13 cellular contexts compared by ENCODE assay signal in the genomic region with DNA sequence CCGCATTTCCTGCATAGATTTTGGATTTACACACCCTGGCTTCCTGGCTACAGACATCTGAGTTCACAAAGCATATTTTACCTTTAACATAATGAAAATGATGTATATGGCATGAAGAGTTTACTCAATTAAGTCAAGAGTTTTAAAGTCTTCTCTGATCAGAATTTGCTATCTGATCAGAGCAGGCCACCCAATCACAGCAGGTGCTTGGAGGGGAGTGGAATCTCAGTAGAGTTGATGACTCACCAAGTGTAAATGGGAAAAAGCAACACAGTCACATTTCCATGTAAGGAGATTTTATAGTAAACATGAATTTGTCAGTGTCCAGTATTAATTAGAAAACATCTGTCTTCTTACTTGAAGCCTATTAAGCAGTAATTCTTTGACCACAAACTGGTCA.
A peak's percentile ranks its signal among the peaks of the same experiment; 100 is the strongest.
DNase-seq lines count a peak whose midpoint lies in the region; ATAC-seq and TF ChIP-seq lines count a peak whose summit lies in the region.
"Had no signal": no experiment of that assay in that cellular context is flagged by ENCODE, and none has a peak within 500 bp of the region (broad histone marks: within the 10 kb centered on the region; RNA-seq: fewer than 3 reads in every experiment).

No MANE protein-coding gene starts in this region.

- H3K4me3 ChIP-seq in astrocyte of the spinal cord (ENCODE audit: low read depth, low read length) = no peak overlapping the region
- H3K4me3 ChIP-seq: hepatocyte had no signal

- peaks cover 2% of the 10 kb centered on the region for H3K27me3 Mint-ChIP-seq in nephron progenitor cell (ENCODE audit: low read depth, poor library complexity)

- peaks cover 19% of the 10 kb centered on the region for H3K4me1 Mint-ChIP-seq in nephron progenitor cell

- no peak overlapping the region for H3K4me3 Mint-ChIP-seq in nephron progenitor cell

- in situ Hi-C loops in astrocyte of the spinal cord (cut with HindIII; ENCODE audit: low sequenced_read_pairs) = no loop called here

- ATAC-seq in GM21737 (IDR thresholded peaks at IDR 0.05; ENCODE audit: unreplicated experiment) (no peak), GM21381 (IDR thresholded peaks at IDR 0.05; ENCODE audit: unreplicated experiment) (no peak)

- TF ChIP-seq CTCF in astrocyte of the spinal cord (IDR thresholded peaks at IDR 0.05; ENCODE audit: low read depth, low read length) = no peak
- no peak for TF ChIP-seq CTCF in nephron progenitor cell (IDR thresholded peaks at IDR 0.05)

- H3K36me3 Mint-ChIP-seq in nephron progenitor cell (ENCODE audit: low read depth) = peaks cover 47% of the 10 kb centered on the region

- DNase-seq in NCI-H2171 treated with DMSO at 0.1 percent for 48 hours (lab: John Stamatoyannopoulos, UW) = peak; percentile 10
- DNase-seq in NCI-H2171 (lab: John Stamatoyannopoulos, UW) = no peak
- DNase-seq in NCI-H226 = peak; percentile 41
- peak; percentile 39 for DNase-seq in astrocyte of the spinal cord (ENCODE audit: low read depth, low spot score)
- DNase-seq in nephron progenitor cell = no peak
- no peak for DNase-seq in amniotic stem cell (lab: John Stamatoyannopoulos, UW)
- DNase-seq: 8988T, DMS79, NCI-H2227 treated with DMSO at 0.1 percent for 48 hours, SIG-M5 had no signal

- H3K9me3 Mint-ChIP-seq in nephron progenitor cell = no peaks in the 10 kb centered on the region

- H3K27ac Mint-ChIP-seq in nephron progenitor cell = peak overlapping the region; percentile 36

Comparison
In these comparisons a context has a peak if more than half of its experiments do, and no peak if none do; other contexts are left out.
1. DNase-seq: peak in NCI-H2171 treated with DMSO at 0.1 percent for 48 hours (single experiment), NCI-H226 (single experiment) and astrocyte of the spinal cord (single experiment); none in NCI-H2171 (single experiment), nephron progenitor cell (single experiment) and amniotic stem cell (single experiment).